Comparison of ENCODE assay signal across 7 cellular contexts in genomic region chr11:118998822-118999221, GRCh38. TPM values are rescaled to one million over a fixed set of nuclear protein-coding genes. Genes with fewer than 3 reads are reported as not detected.
DNase-seq lines count a peak whose midpoint lies in the region; ATAC-seq and TF ChIP-seq lines count a peak whose summit lies in the region.

No MANE protein-coding gene starts in this region.

- no peaks in the 10 kb centered on the region for H3K27me3 ChIP-seq in HAP-1 (ENCODE audit: low read depth)

- ATAC-seq in HG02610 (IDR thresholded peaks at IDR 0.05; ENCODE audit: unreplicated experiment): no peak

- peaks cover 19% of the 10 kb centered on the region for H3K4me1 ChIP-seq in HAP-1

- in situ Hi-C loops in HAP-1 (cut with MboI; ENCODE audit: low sequenced_read_pairs): no loop called here

- H3K36me3 ChIP-seq in HAP-1 (replicated peaks): peaks cover 46% of the 10 kb centered on the region

- no peaks in the 10 kb centered on the region for H3K9me3 ChIP-seq in HAP-1

- peak; percentile 75 to 89 for DNase-seq in HAP-1 (ENCODE audit: low spot score in 2 of 2)
- DNase-seq in SW480 (ENCODE audit: low spot score): peak; percentile 93
- DNase-seq in foreskin fibroblast: peak; percentile 51 to 78
- peak; percentile 89 for DNase-seq in renal cortical epithelial cell (ENCODE audit: low read depth)
- no peak for DNase-seq in retina
- no peak for DNase-seq in putamen (ENCODE audit: low spot score)

- TF ChIP-seq CTCF in foreskin fibroblast (IDR thresholded peaks at IDR 0.05; ENCODE audit: low read depth, low read length): no peak

- peak overlapping the region; percentile 89 for H3K4me3 ChIP-seq in HAP-1
- peak overlapping the region; percentile 79 to 99 for H3K4me3 ChIP-seq in foreskin fibroblast (ENCODE audit: low read depth in 1 of 2, low read length in 2 of 2)

RNA-seq across cellular contexts. Expression of gene CENATAC, which starts 0.9 kb away (rescaled TPM):
- total RNA-seq in renal cortical epithelial cell: 9.0 and 23.3 TPM in 2 replicates

RNA-seq across cellular contexts. Expression of gene RPS25, which starts 19.3 kb away (rescaled TPM):
- 998 and 1,564 TPM in 2 replicates for total RNA-seq in renal cortical epithelial cell

RNA-seq across cellular contexts. Expression of gene TRAPPC4, which starts 19.7 kb away (rescaled TPM):
- 102 and 103 TPM in 2 replicates for total RNA-seq in renal cortical epithelial cell

RNA-seq across cellular contexts. Expression of gene FOXR1, which starts 27.3 kb away (rescaled TPM):
- not detected in 2 replicates for total RNA-seq in renal cortical epithelial cell

RNA-seq across cellular contexts. Expression of gene SLC37A4, which starts 31.9 kb away (rescaled TPM):
- total RNA-seq in renal cortical epithelial cell: 26.4 and 32.6 TPM in 2 replicates

Comparison
In these comparisons a context has a peak if more than half of its experiments do, and no peak if none do; other contexts are left out.
1. DNase-seq: peak in HAP-1 (2 of 2), SW480 (single experiment), foreskin fibroblast (2 of 2) and renal cortical epithelial cell (single experiment); none in retina (single experiment) and putamen (single experiment).